In the genomic region with DNA sequence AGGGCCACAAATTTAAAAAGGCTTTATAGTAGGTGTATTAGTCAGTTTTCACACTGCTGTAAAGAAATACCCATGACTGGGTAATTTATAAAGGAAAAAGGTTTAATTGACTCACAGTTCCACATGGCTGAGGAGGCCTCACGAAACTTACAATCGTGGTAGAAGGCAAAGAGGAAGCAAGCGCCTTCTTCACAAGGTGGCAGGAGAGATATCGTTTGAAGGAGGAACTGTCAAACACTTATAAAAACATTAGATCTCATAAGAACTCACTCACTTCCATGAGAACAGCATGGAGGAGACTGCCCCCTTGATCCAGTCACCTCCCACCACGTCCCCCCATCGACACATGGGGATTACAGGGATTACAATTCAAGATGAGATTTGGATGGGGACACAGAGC, we compare ENCODE assay signal across 28 cellular contexts.
"Had no signal": no experiment of that assay in that cellular context is flagged by ENCODE, and none has a peak within 500 bp of the region (broad histone marks: within the 10 kb centered on the region; RNA-seq: fewer than 3 reads in every experiment).

No MANE protein-coding gene starts in this region.

- ATAC-seq: activated T-cell treated with anti-CD3 and anti-CD28 coated beads, Interleukin-2, amount 50 U/mL, for 72 hours; SK-N-SH treated with all-trans-retinoic acid at 6 μM for 48 hours; T-cell had no signal

- H3K4me3 ChIP-seq: adrenal gland, MG63, Peyer's patch, SJSA1 had no signal

- DNase-seq: activated CD4-positive, alpha-beta memory T cell treated with anti-CD3 and anti-CD28 coated beads, Interleukin-2, amount 10 ng/mL, durations not matched to agents 7 days and 5 days; activated CD4-positive, alpha-beta T cell treated with anti-CD3 and anti-CD28 coated beads, Interleukin-2, amount 50 U/mL, for 1 hour; activated CD4-positive, CD25-positive, alpha-beta regulatory T cell; activated gamma-delta T cell treated with Interleukin-2 at 50 U/mL for 16 hours; activated naive CD4-positive, alpha-beta T cell treated with anti-CD3 and anti-CD28 coated beads, Interleukin-2, amount 50 U/mL, for 16 hours; activated naive CD8-positive, alpha-beta T cell treated with anti-CD3 and anti-CD28 coated beads, Interleukin-2, amount 10 ng/mL, durations not matched to agents 7 days and 5 days; activated T-cell treated with anti-CD3 and anti-CD28 coated beads for 4 hours; activated T-cell treated with anti-CD3 and anti-CD28 coated beads, Interleukin-2, amount 50 U/mL, for 72 hours; adrenal gland; anterior cingulate cortex; cerebellar nuclear complex; MG63; NCI-H1048; NCI-H146; NCI-H187 treated with DMSO at 0.1 percent for 48 hours; NCI-H2171; NCI-H2227 treated with DMSO at 0.1 percent for 48 hours; NCI-H446 treated with DMSO at 0.1 percent for 48 hours; NCI-H524 treated with DMSO at 0.1 percent for 48 hours; NCI-H748 treated with DMSO at 0.1 percent for 48 hours; Peyer's patch; SHP77; T-cell; T-helper 2 cell; T1000 had no signal

- H3K27me3 ChIP-seq: adrenal gland, Peyer's patch had no signal

- H3K4me1 Mint-ChIP-seq: activated CD4-positive, alpha-beta memory T cell treated with anti-CD3 and anti-CD28 coated beads, Interleukin-2, amount 10 ng/mL, durations not matched to agents 7 days and 5 days; activated naive CD8-positive, alpha-beta T cell treated with anti-CD3 and anti-CD28 coated beads, Interleukin-2, amount 10 ng/mL, durations not matched to agents 7 days and 5 days; T-cell had no signal

- H3K27ac ChIP-seq: adrenal gland, Peyer's patch, SJSA1 had no signal

- H3K4me3 Mint-ChIP-seq: activated CD4-positive, alpha-beta memory T cell treated with anti-CD3 and anti-CD28 coated beads, Interleukin-2, amount 10 ng/mL, durations not matched to agents 7 days and 5 days; activated naive CD8-positive, alpha-beta T cell treated with anti-CD3 and anti-CD28 coated beads, Interleukin-2, amount 10 ng/mL, durations not matched to agents 7 days and 5 days; activated T-cell treated with anti-CD3 and anti-CD28 coated beads, Interleukin-2, amount 50 U/mL, for 72 hours; T-cell had no signal

- H3K27ac Mint-ChIP-seq: activated CD4-positive, alpha-beta memory T cell treated with anti-CD3 and anti-CD28 coated beads, Interleukin-2, amount 10 ng/mL, durations not matched to agents 7 days and 5 days; activated naive CD8-positive, alpha-beta T cell treated with anti-CD3 and anti-CD28 coated beads, Interleukin-2, amount 10 ng/mL, durations not matched to agents 7 days and 5 days; activated T-cell treated with anti-CD3 and anti-CD28 coated beads, Interleukin-2, amount 50 U/mL, for 72 hours; activated T-helper 2 cell treated with anti-CD3 and anti-CD28 coated beads, Interferon-gamma antibody, Interleukin-2, Interleukin-4, amounts not matched to agents 10 μg/mL and 5 μg/mL and 100 μg/mL, durations not matched to agents 14 hours and 24 hours and 36 hours; T-cell had no signal

- H3K9me3 Mint-ChIP-seq: activated CD4-positive, alpha-beta memory T cell treated with anti-CD3 and anti-CD28 coated beads, Interleukin-2, amount 10 ng/mL, durations not matched to agents 7 days and 5 days; activated T-cell treated with anti-CD3 and anti-CD28 coated beads, Interleukin-2, amount 50 U/mL, for 72 hours; activated T-helper 2 cell treated with anti-CD3 and anti-CD28 coated beads, Interferon-gamma antibody, Interleukin-2, Interleukin-4, amounts not matched to agents 10 μg/mL and 5 μg/mL and 100 μg/mL, durations not matched to agents 14 hours and 24 hours and 36 hours; T-cell had no signal

- H3K9me3 ChIP-seq: MG63, Peyer's patch, SJSA1 had no signal

- H3K4me1 ChIP-seq: adrenal gland, Peyer's patch, SJSA1 had no signal
